8 cellular contexts compared by ENCODE assay signal in the genomic region with DNA sequence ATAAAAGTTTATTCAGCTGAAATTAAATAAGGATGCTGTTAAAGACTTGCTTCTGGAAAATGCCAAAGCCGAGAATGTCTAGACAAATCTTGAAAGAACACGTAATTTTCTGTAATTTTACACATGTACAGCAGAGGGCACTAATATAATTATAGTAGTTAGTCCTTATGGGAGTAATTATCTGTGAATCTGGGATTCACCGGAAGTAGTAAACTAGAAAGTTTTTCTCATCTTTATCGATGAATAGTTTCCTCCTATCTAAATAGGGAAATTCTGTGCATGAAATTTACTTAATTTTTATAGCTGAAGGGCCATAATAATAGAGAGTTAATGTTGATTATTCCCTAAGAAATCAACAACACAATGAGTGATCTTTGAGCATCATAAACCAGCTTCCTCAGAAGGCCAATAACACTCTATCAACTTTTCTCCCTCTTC.
DNase-seq lines count a peak whose midpoint lies in the region; ATAC-seq and TF ChIP-seq lines count a peak whose summit lies in the region.

No MANE protein-coding gene starts in this region.

- H3K4me3 ChIP-seq in OCI-LY1 (ENCODE audit: low read depth, low read length, poor library complexity, severe bottlenecking) (no peak overlapping the region), epithelial cell of esophagus (ENCODE audit: low read length) (no peak overlapping the region)

- peak overlapping the region; percentile 86 for H2AFZ ChIP-seq in OCI-LY1 (ENCODE audit: low read length)

- no peaks in the 10 kb centered on the region for H3K9me2 ChIP-seq in OCI-LY1 (ENCODE audit: low read depth, low read length)

- ATAC-seq in HG02981 (IDR thresholded peaks at IDR 0.05; ENCODE audit: unreplicated experiment) (peak; percentile 54), HG02840 (IDR thresholded peaks at IDR 0.05; ENCODE audit: low FRiP score, unreplicated experiment) (no peak), HG02642 (IDR thresholded peaks at IDR 0.05; ENCODE audit: poor library complexity, unreplicated experiment) (no peak)

- H3K27ac ChIP-seq in OCI-LY1 (ENCODE audit: low read depth, low read length, poor library complexity, severe bottlenecking), result no peak overlapping the region

- peaks cover 5% of the 10 kb centered on the region for H3K4me1 ChIP-seq in OCI-LY1 (ENCODE audit: insufficient read depth, low read length, severe bottlenecking)

- H4K20me1 ChIP-seq in OCI-LY1 (ENCODE audit: insufficient read depth, low read length), result no peaks in the 10 kb centered on the region

- no peaks in the 10 kb centered on the region for H3K27me3 ChIP-seq in OCI-LY1 (ENCODE audit: insufficient read depth, low read length)

- H3K9ac ChIP-seq in OCI-LY1 (ENCODE audit: low read length), result no peak overlapping the region

- H3F3A ChIP-seq in OCI-LY1 (ENCODE audit: insufficient read depth, low read length), result no peaks in the 10 kb centered on the region

- no peak overlapping the region for H3K4me2 ChIP-seq in OCI-LY1 (ENCODE audit: low read length)

- DNase-seq in Ammon's horn (ENCODE audit: low spot score) (peak; percentile 15), epithelial cell of esophagus (ENCODE audit: low read depth) (peak; percentile 49), pons (ENCODE audit: low spot score) (peak; percentile 53), HuH-7.5 (ENCODE audit: low spot score) (no peak)

- no peaks in the 10 kb centered on the region for H3K9me3 ChIP-seq in OCI-LY1 (ENCODE audit: low read length)

- no peaks in the 10 kb centered on the region for H3K79me2 ChIP-seq in OCI-LY1 (ENCODE audit: insufficient read depth, low read length)

- TF ChIP-seq CTCF in OCI-LY1 (IDR thresholded peaks at IDR 0.05; ENCODE audit: low read length), result peak; percentile 67
- peak; percentile 32 for TF ChIP-seq CTCF in epithelial cell of esophagus (IDR thresholded peaks at IDR 0.05; ENCODE audit: insufficient read depth, low read depth, low read length, missing control alignments)

- no peaks in the 10 kb centered on the region for H3K36me3 ChIP-seq in OCI-LY1 (ENCODE audit: insufficient read depth, low read length)
